2 cellular contexts compared by ENCODE assay signal in the genomic region with DNA sequence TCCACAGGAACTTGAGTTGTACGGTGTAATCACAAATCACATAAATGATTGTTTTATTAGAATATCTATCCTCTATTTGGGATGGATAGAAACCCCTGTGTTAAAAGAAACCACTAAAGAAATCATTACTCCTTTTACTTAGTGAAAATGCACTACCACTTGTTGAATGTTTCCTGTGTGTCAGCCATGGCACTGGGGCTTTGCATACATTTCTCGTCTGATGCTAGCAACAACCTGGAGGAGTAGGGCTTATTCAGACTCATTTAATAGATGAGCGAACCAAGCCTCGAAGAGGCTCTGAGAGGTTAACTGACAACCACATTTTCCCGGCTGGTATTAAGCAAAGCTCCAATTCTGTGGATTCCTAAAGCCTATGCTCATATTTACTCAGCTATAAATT.
A peak's percentile ranks its signal among the peaks of the same experiment; 100 is the strongest.
TF ChIP-seq lines count a peak whose summit lies in the region.

No MANE protein-coding gene starts in this region.

TF ChIP-seq in HEK293, 187 proteins besides CTCF, POLR2A, EP300 and RAD21 (continued from another document):
- TF ChIP-seq SETDB1 (IDR thresholded peaks at IDR 0.05; ENCODE audit: insufficient read length, low read length), result no peak
- peak; percentile 74 for TF ChIP-seq SCRT2 (tag by site-specific recombination; IDR thresholded peaks at IDR 0.05)
- no peak for TF ChIP-seq ZNF830 (tag by site-specific recombination; IDR thresholded peaks at IDR 0.05; ENCODE audit: low read depth)

TF ChIP-seq in WTC11, 78 proteins besides CTCF, POLR2A, EP300 and RAD21 (continued from another document):
- no peak for TF ChIP-seq PREB (CRISPR knock-in tag; IDR thresholded peaks at IDR 0.05; ENCODE audit: borderline replicate concordance)
- no peak for TF ChIP-seq SOX15 (CRISPR knock-in tag; IDR thresholded peaks at IDR 0.05)
- no peak for TF ChIP-seq JAZF1 (CRISPR knock-in tag; IDR thresholded peaks at IDR 0.05)
- TF ChIP-seq ARID4B (CRISPR knock-in tag; IDR thresholded peaks at IDR 0.05; ENCODE audit: borderline replicate concordance), result no peak
- TF ChIP-seq, protein P1, sequence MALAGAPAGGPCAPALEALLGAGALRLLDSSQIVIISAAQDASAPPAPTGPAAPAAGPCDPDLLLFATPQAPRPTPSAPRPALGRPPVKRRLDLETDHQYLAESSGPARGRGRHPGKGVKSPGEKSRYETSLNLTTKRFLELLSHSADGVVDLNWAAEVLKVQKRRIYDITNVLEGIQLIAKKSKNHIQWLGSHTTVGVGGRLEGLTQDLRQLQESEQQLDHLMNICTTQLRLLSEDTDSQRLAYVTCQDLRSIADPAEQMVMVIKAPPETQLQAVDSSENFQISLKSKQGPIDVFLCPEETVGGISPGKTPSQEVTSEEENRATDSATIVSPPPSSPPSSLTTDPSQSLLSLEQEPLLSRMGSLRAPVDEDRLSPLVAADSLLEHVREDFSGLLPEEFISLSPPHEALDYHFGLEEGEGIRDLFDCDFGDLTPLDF (CRISPR knock-in tag; IDR thresholded peaks at IDR 0.05), result no peak
- TF ChIP-seq ZNF396 (CRISPR knock-in tag; IDR thresholded peaks at IDR 0.05; ENCODE audit: borderline replicate concordance), result no peak
- TF ChIP-seq ATF1 (CRISPR knock-in tag; IDR thresholded peaks at IDR 0.05), result no peak
- TF ChIP-seq CREB1 (CRISPR knock-in tag; IDR thresholded peaks at IDR 0.05), result no peak
- TF ChIP-seq, protein P2, sequence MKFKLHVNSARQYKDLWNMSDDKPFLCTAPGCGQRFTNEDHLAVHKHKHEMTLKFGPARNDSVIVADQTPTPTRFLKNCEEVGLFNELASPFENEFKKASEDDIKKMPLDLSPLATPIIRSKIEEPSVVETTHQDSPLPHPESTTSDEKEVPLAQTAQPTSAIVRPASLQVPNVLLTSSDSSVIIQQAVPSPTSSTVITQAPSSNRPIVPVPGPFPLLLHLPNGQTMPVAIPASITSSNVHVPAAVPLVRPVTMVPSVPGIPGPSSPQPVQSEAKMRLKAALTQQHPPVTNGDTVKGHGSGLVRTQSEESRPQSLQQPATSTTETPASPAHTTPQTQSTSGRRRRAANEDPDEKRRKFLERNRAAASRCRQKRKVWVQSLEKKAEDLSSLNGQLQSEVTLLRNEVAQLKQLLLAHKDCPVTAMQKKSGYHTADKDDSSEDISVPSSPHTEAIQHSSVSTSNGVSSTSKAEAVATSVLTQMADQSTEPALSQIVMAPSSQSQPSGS (CRISPR knock-in tag; IDR thresholded peaks at IDR 0.05; ENCODE audit: borderline replicate concordance, low read depth), result no peak
- TF ChIP-seq ATF3 (CRISPR knock-in tag; conservative IDR thresholded peaks at IDR 0.05), result no peak
TF ChIP-seq in WTC11: peak in this region for 0.
